In the genomic region with DNA sequence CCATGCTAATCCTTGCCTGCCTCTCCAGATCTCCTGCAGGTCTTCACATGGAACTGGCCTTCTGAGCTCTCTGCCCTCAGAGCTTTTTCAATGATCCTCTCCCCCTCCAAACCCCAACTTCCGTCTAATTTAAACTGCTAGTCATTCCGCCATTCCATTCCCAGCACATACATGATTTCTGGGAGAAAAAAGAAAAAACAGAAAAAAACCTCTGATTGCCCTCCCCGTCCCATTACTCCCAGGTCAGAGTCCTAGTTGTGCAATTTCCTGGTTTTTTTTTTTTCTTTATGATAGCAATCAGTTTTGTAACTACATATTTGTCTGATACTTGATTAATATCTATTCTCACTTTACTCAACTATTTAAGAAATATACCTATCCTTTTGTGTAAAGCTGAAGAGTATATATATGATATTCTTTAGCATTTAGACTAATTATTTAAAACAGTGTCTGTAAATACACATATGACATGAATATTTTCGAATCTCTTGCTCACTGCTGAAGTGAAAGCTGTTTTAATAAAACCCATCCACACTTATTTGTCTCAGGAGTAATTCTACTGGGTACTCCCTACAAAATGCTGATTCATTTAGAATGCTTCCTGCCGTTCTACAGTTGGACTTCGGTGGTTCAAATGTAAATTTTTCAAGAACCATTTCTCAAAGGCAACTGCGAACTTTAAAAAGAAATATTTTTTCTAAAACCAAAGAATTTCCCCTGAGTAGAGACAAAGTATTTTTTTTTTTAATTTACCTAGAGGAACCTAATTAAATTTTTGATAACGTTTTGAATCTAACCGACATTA, we compare ENCODE assay signal across 8 cellular contexts.
A peak's percentile ranks its signal among the peaks of the same experiment; 100 is the strongest.
DNase-seq lines count a peak whose midpoint lies in the region; ATAC-seq lines count a peak whose summit lies in the region.

No MANE protein-coding gene starts in this region.

- DNase-seq in NCI-H510A treated with DMSO at 0.1 percent for 48 hours (lab: John Stamatoyannopoulos, UW): peak; percentile 9
- no peak for DNase-seq in NCI-H510A (lab: John Stamatoyannopoulos, UW)
- no peak for DNase-seq in NT2/D1 (ENCODE audit: low read depth, low spot score)
- DNase-seq in KG1 (lab: John Stamatoyannopoulos, UW): no peak

- peaks cover 46% of the 10 kb centered on the region for H3K36me3 ChIP-seq in NT2/D1 (ENCODE audit: insufficient read depth, insufficient read length, low read length)
- peaks cover 25 to 33% of the 10 kb centered on the region in 2 donors for H3K36me3 ChIP-seq in mucosa of rectum (ENCODE audit: control insufficient read depth in 2 of 2, insufficient read depth in 2 of 2, low read length in 2 of 2)

- ATAC-seq in GM18873 (IDR thresholded peaks at IDR 0.05; ENCODE audit: low FRiP score, unreplicated experiment): no peak
- ATAC-seq in GM18909 (IDR thresholded peaks at IDR 0.05; ENCODE audit: poor library complexity, unreplicated experiment): no peak

- H3K27ac ChIP-seq in cingulate gyrus (ENCODE audit: low read depth, low read length) (peak overlapping the region; percentile 96), mucosa of rectum (ENCODE audit: low read depth in 2 of 2, low read length in 2 of 2) (peak overlapping the region; percentile 95 to 98)

- H3K4me3 ChIP-seq in NT2/D1 (ENCODE audit: insufficient read length, low read depth): peak overlapping the region; percentile 90
- H3K4me3 ChIP-seq in mucosa of rectum (ENCODE audit: low read length in 2 of 2): peak overlapping the region; percentile 93 to 97

- H3K27me3 ChIP-seq in NT2/D1 (ENCODE audit: insufficient read depth, insufficient read length) (no peaks in the 10 kb centered on the region), mucosa of rectum (ENCODE audit: control insufficient read depth in 2 of 2, insufficient read depth in 2 of 2, low read length in 2 of 2) (no peaks in the 10 kb centered on the region)

- H3K4me1 ChIP-seq in NT2/D1 (ENCODE audit: insufficient read depth, insufficient read length) (no peaks in the 10 kb centered on the region), mucosa of rectum (ENCODE audit: control insufficient read depth in 2 of 2, insufficient read depth in 2 of 2, low read length in 2 of 2) (peaks cover 5 to 18% of the 10 kb centered on the region in 2 donors)

- H3K9me3 ChIP-seq in NT2/D1 (ENCODE audit: insufficient read depth, low read length) (no peaks in the 10 kb centered on the region), mucosa of rectum (ENCODE audit: control insufficient read depth in 2 of 2, low read length in 2 of 2) (no peaks in the 10 kb centered on the region)

- H3K9ac ChIP-seq in NT2/D1 (ENCODE audit: insufficient read length, low read depth) (peak overlapping the region; percentile 97), mucosa of rectum (ENCODE audit: low read depth in 1 of 2, low read length in 2 of 2) (peak overlapping the region; percentile 96 to 99)
